Comparison of ENCODE assay signal across 1 cellular context in the genomic region with DNA sequence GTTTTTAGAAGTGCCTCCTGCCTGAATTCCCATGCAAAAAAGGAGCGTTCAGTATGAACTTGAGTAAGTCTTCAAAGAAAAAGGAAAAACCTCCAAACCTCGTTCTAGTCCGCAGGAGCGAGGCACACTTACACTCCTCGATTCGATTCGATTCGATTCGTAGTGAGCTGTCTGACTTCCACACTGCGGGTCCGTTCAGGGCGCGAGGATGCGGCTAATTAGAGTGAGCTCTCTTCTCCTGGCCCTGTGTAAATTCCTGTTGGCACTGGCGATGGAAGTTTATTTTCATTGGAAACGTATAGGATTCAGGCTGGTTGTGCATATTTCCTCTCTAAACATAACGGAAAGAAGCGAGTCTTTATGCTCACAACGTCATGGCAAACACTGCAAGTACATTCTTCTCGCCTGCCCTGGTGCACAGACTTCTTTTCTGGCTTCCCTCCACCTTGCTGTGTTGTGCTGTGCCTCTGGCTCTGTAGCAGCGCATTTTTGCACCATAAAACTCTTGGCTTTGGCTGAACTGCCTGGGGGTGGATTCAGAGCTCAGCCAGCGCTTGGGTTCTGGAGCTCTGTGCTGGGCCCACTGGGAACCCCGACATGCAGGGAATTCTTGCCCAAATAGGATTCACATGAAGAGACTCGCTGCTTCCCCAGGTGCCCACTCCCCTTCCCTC.
TF ChIP-seq lines count a peak whose summit lies in the region.

No MANE protein-coding gene starts in this region.

TF ChIP-seq in K562, 482 proteins besides CTCF, POLR2A, EP300 and RAD21 (continued from another document):
- TF ChIP-seq, protein P1, sequence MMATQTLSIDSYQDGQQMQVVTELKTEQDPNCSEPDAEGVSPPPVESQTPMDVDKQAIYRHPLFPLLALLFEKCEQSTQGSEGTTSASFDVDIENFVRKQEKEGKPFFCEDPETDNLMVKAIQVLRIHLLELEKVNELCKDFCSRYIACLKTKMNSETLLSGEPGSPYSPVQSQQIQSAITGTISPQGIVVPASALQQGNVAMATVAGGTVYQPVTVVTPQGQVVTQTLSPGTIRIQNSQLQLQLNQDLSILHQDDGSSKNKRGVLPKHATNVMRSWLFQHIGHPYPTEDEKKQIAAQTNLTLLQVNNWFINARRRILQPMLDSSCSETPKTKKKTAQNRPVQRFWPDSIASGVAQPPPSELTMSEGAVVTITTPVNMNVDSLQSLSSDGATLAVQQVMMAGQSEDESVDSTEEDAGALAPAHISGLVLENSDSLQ (IDR thresholded peaks at IDR 0.05): no peak
- TF ChIP-seq CXXC5 (CRISPR knock-in tag; IDR thresholded peaks at IDR 0.05) (no peak), PCBP1 (IDR thresholded peaks at IDR 0.05; ENCODE audit: low read depth, low read length, poor library complexity, severe bottlenecking) (no peak), ZNF79 (CRISPR knock-in tag; IDR thresholded peaks at IDR 0.05; ENCODE audit: low read depth) (no peak), ATF4 (CRISPR knock-in tag; IDR thresholded peaks at IDR 0.05) (no peak), ZNF133 (CRISPR knock-in tag; IDR thresholded peaks at IDR 0.05) (no peak), NUFIP1 (IDR thresholded peaks at IDR 0.05; ENCODE audit: partially characterized antibody) (no peak), CCNT2 (IDR thresholded peaks at IDR 0.05; ENCODE audit: borderline replicate concordance, extremely low read depth, insufficient read length, low read depth, low read length) (no peak)
- TF ChIP-seq, protein P2, sequence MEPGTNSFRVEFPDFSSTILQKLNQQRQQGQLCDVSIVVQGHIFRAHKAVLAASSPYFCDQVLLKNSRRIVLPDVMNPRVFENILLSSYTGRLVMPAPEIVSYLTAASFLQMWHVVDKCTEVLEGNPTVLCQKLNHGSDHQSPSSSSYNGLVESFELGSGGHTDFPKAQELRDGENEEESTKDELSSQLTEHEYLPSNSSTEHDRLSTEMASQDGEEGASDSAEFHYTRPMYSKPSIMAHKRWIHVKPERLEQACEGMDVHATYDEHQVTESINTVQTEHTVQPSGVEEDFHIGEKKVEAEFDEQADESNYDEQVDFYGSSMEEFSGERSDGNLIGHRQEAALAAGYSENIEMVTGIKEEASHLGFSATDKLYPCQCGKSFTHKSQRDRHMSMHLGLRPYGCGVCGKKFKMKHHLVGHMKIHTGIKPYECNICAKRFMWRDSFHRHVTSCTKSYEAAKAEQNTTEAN (CRISPR knock-in tag; IDR thresholded peaks at IDR 0.05): no peak
